In the genomic region with DNA sequence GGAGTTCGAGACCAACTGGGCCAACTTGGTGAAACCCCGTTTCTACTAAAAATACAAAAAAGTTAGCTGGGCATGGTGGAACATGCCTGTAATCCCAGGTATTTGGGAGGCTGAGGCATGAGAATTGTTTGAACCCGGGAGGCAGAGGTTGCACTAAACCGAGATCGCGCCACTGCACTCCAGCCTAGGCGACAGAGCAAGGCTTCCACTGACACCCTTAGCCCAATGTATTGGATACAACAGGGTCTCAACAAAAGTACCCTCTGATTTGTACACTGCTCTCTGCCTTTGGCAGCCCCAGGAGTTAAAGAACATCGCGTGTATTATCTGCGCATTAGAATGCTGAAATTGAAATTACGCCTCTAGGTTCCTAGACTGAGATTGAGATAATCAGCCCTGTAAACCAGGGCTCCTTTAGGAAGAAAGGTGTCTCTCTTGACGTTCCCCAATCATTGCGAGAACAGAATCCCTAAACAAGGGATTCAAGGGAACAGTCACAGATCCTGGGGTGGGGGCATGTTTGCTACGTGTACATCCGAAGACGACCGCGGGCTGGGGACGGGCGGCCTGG, we compare ENCODE assay signal across 8 cellular contexts. TPM values are rescaled to one million over a fixed set of nuclear protein-coding genes. Genes with fewer than 3 reads are reported as not detected.
A peak's percentile ranks its signal among the peaks of the same experiment; 100 is the strongest.
DNase-seq lines count a peak whose midpoint lies in the region; ATAC-seq and TF ChIP-seq lines count a peak whose summit lies in the region.

No MANE protein-coding gene starts in this region.

- CTCF ChIA-PET in SK-N-SH (lab: Yijun Ruan, JAX) (no interaction called here), IMR-90 (lab: Yijun Ruan, JAX) (no interaction called here)

- DNase-seq in SK-N-SH (no peak), IMR-90 (no peak), chondrocyte (ENCODE audit: low spot score) (no peak)
- DNase-seq in activated effector memory CD4-positive, alpha-beta T cell treated with Interleukin-2 at 50 U/mL for 16 hours, result no peak

- peak overlapping the region; percentile 44 for H3K18ac ChIP-seq in IMR-90 (ENCODE audit: low read depth, low read length)

- H3K23ac ChIP-seq in IMR-90 (ENCODE audit: low read depth, low read length), result peak overlapping the region; percentile 98

- POLR2A ChIA-PET in SK-N-SH (lab: Yijun Ruan, JAX), result no interaction called here
- POLR2A ChIA-PET in IMR-90 (lab: Charles Lee; ENCODE audit: unreplicated experiment), result no interaction called here

- TF ChIP-seq EP300 in SK-N-SH (IDR thresholded peaks at IDR 0.05; ENCODE audit: borderline replicate concordance in 1 of 2, low read depth in 1 of 2, low read length in 1 of 2), result no peak

- H3K27me3 ChIP-seq in SK-N-SH (ENCODE audit: insufficient read depth) (no peaks in the 10 kb centered on the region), IMR-90 (ENCODE audit: control insufficient read depth, insufficient read depth, low read length) (no peaks in the 10 kb centered on the region), muscle layer of colon (ENCODE audit: control insufficient read depth in 1 of 2, insufficient read depth in 2 of 2, low read length in 2 of 2) (no peaks in the 10 kb centered on the region)

- peaks cover 33% of the 10 kb centered on the region for H3K4me1 Mint-ChIP-seq in chondrocyte (ENCODE audit: low read depth)

- WGBS in SK-N-SH (ENCODE audit: low lambda C conversion rate), result 29% methylated on average over 20 of the region's 20 CpGs
- WGBS in IMR-90 (ENCODE audit: extremely low coverage in 2 of 2, insufficient read length in 1 of 2), 2 experiments, result 28% methylated on average over 8 of the region's 20 CpGs; no CpG with 5 or more reads in 1 of the 2 experiments

- H3K36me3 ChIP-seq in SK-N-SH (replicated peaks in 1 of 2; ENCODE audit: control insufficient read depth in 1 of 2, insufficient read depth in 2 of 2, low read length in 1 of 2) (peaks cover 0 to 4% of the 10 kb centered on the region in 2 experiments), IMR-90 (ENCODE audit: control insufficient read depth, insufficient read depth, low read length) (no peaks in the 10 kb centered on the region), muscle layer of colon (ENCODE audit: insufficient read depth, low read length) (no peaks in the 10 kb centered on the region)

- H3K36me3 Mint-ChIP-seq in chondrocyte (ENCODE audit: low read depth), result no peaks in the 10 kb centered on the region

- H3K9me3 Mint-ChIP-seq in chondrocyte (ENCODE audit: low read depth), result no peaks in the 10 kb centered on the region

- H3K4me1 ChIP-seq in SK-N-SH (ENCODE audit: control insufficient read depth in 1 of 2, insufficient read depth in 2 of 2, low read depth in 1 of 2, low read length in 1 of 2) (peaks cover 9 to 16% of the 10 kb centered on the region in 2 experiments; a peak in 3 of 4 replicates), IMR-90 (ENCODE audit: control insufficient read depth, insufficient read depth, low read length) (peaks cover 4% of the 10 kb centered on the region; the same call in 1 of the 2 replicates), muscle layer of colon (ENCODE audit: insufficient read depth, low read length) (peaks cover 18% of the 10 kb centered on the region)

- peaks cover 6% of the 10 kb centered on the region; the same call in 1 of the 2 replicates for H4K20me1 ChIP-seq in SK-N-SH (ENCODE audit: insufficient read depth)
- H4K20me1 ChIP-seq in IMR-90 (ENCODE audit: insufficient read depth, low read length), result no peaks in the 10 kb centered on the region; the same call in 1 of the 2 replicates

- H2BK15ac ChIP-seq in IMR-90 (ENCODE audit: low read depth, low read length), result peak overlapping the region; percentile 94; the same call in 2 of the 3 replicates

- no peak for ATAC-seq in SK-N-SH treated with all-trans-retinoic acid at 6 μM for 48 hours
- ATAC-seq in IMR-90 (ENCODE audit: low read depth), result no peak
- ATAC-seq in GM18502 (IDR thresholded peaks at IDR 0.05; ENCODE audit: poor library complexity, unreplicated experiment), result no peak
- ATAC-seq in HG03095 (IDR thresholded peaks at IDR 0.05; ENCODE audit: unreplicated experiment), result no peak

- H3K4ac ChIP-seq in IMR-90 (ENCODE audit: low read depth, low read length), result peak overlapping the region; percentile 94

- TF ChIP-seq CTCF in SK-N-SH (IDR thresholded peaks at IDR 0.05) (no peak), IMR-90 (conservative IDR thresholded peaks at IDR 0.05; ENCODE audit: low read depth, low read length) (no peak), chondrocyte (IDR thresholded peaks at IDR 0.05) (no peak)

- peaks cover 15% of the 10 kb centered on the region for H3F3A ChIP-seq in SK-N-SH (replicated peaks; ENCODE audit: insufficient read depth)

- H4K8ac ChIP-seq in IMR-90 (ENCODE audit: low read depth in 2 of 2, low read length in 2 of 2), result peak overlapping the region; percentile 66 to 92

- TF ChIP-seq POLR2A in IMR-90 (IDR thresholded peaks at IDR 0.05; ENCODE audit: low read depth, low read length), result no peak; the same call in 1 of the 2 replicates

- H2BK120ac ChIP-seq in IMR-90 (ENCODE audit: low read depth, low read length), result peak overlapping the region; percentile 80

- dilution Hi-C loops in IMR-90 (cut with HindIII; ENCODE audit: low sequenced_read_pairs, unreplicated experiment), result no loop called here

- H2AK9ac ChIP-seq in IMR-90 (replicated peaks; ENCODE audit: low read depth, low read length, poor library complexity), result peak overlapping the region; percentile 87

- peak overlapping the region; percentile 59 to 78 for H3K4me3 ChIP-seq in SK-N-SH (ENCODE audit: low read depth in 2 of 2, low read length in 1 of 2)
- H3K4me3 ChIP-seq in IMR-90 (ENCODE audit: insufficient read depth, low read depth, low read length), result peak overlapping the region; percentile 90
- peak overlapping the region; percentile 85 to 99 for H3K4me3 ChIP-seq in muscle layer of colon (ENCODE audit: low read depth in 1 of 2, low read length in 2 of 2)

- H3K56ac ChIP-seq in IMR-90 (ENCODE audit: extremely low read depth, insufficient read depth, low read length), result peak overlapping the region; percentile 98

- intact Hi-C loops in IMR-90 (cut with micrococcal nuclease), result loop anchor here (10.0 kb wide), 1 partner anchor 91 kb away; no protein-coding TSS in a partner anchor

- no peaks in the 10 kb centered on the region for H3K9me2 ChIP-seq in SK-N-SH

- peak overlapping the region; percentile 96 for H3K14ac ChIP-seq in IMR-90 (replicated peaks; ENCODE audit: low read depth, low read length)

- H3K9ac ChIP-seq in SK-N-SH, result peak overlapping the region; percentile 86
- H3K9ac ChIP-seq in IMR-90 (ENCODE audit: low read depth, low read length), result peak overlapping the region; percentile 53
- H3K9ac ChIP-seq in muscle layer of colon (ENCODE audit: low read length), result peak overlapping the region; percentile 92

- no peak for TF ChIP-seq RAD21 in SK-N-SH (IDR thresholded peaks at IDR 0.05; ENCODE audit: low read length)
- TF ChIP-seq RAD21 in IMR-90 (IDR thresholded peaks at IDR 0.05; ENCODE audit: low read length), result no peak

- 0 out of 2 replicates have a peak overlapping the region, but pooled peaks have one; percentile 52 for H2BK20ac ChIP-seq in IMR-90 (ENCODE audit: low read depth, low read length)

- H2BK5ac ChIP-seq in IMR-90 (ENCODE audit: low read depth, low read length, poor library complexity, severe bottlenecking), result peak overlapping the region; percentile 81

- peak overlapping the region; percentile 86 to 87 for H3K27ac ChIP-seq in SK-N-SH (ENCODE audit: low read depth in 2 of 2, low read length in 1 of 2)
- peak overlapping the region; percentile 64 for H3K27ac ChIP-seq in IMR-90 (ENCODE audit: insufficient read depth, low read length)
- H3K27ac ChIP-seq in muscle layer of colon (ENCODE audit: low read depth, low read length), result peak overlapping the region; percentile 90

- H3K4me2 ChIP-seq in SK-N-SH (peak overlapping the region; percentile 96), IMR-90 (ENCODE audit: low read depth, low read length) (peak overlapping the region; percentile 88)

- no peaks in the 10 kb centered on the region for H3K9me1 ChIP-seq in IMR-90 (ENCODE audit: insufficient read depth, low read length)

- BruUV-seq in IMR-90 (replicated peaks; lab: Mats Ljungman, UMichigan), result no TSS peak

- H3K27me3 Mint-ChIP-seq in chondrocyte (ENCODE audit: low read depth), result no peaks in the 10 kb centered on the region

- peaks cover 0 to 12% of the 10 kb centered on the region in 2 experiments; a peak in 2 of 4 replicates for H3K79me1 ChIP-seq in IMR-90 (ENCODE audit: low read depth in 1 of 2, low read length in 2 of 2)

- H3K9me3 ChIP-seq in SK-N-SH, result no peaks in the 10 kb centered on the region
- H3K9me3 ChIP-seq in IMR-90 (ENCODE audit: control insufficient read depth, insufficient read depth, low read length), result no peaks in the 10 kb centered on the region
- H3K9me3 ChIP-seq in muscle layer of colon (ENCODE audit: low read length), result no peaks in the 10 kb centered on the region

- peak overlapping the region; percentile 66 for H4K5ac ChIP-seq in IMR-90 (ENCODE audit: low read depth, low read length)

- in situ Hi-C loops in IMR-90 (cut with MboI; ENCODE audit: low sequenced_read_pairs), result no loop called here

- H3K79me2 ChIP-seq in SK-N-SH (ENCODE audit: insufficient read depth), result peaks cover 36% of the 10 kb centered on the region

- H2AFZ ChIP-seq in SK-N-SH (ENCODE audit: low read depth), result peak overlapping the region; percentile 72
- peak overlapping the region; percentile 97 for H2AFZ ChIP-seq in IMR-90 (replicated peaks; ENCODE audit: low read length, poor library complexity)

- peak overlapping the region; percentile 80 for H2AK5ac ChIP-seq in IMR-90 (ENCODE audit: low read depth, low read length)

- H3K27ac Mint-ChIP-seq in chondrocyte (ENCODE audit: unreplicated experiment), result peak overlapping the region; percentile 94

- H3K4me3 Mint-ChIP-seq in chondrocyte (ENCODE audit: unreplicated experiment), result peak overlapping the region; percentile 86

- H4K91ac ChIP-seq in IMR-90 (ENCODE audit: insufficient read depth, low read depth, low read length), result peak overlapping the region; percentile 92

TF ChIP-seq in SK-N-SH treated with all-trans-retinoic acid at 6 μM for 48 hours, 23 proteins besides CTCF, POLR2A, EP300 and RAD21 (continues in another document):
- TF ChIP-seq SNAI2 (CRISPR knock-in tag; IDR thresholded peaks at IDR 0.05), result no peak

RNA-seq across cellular contexts. Expression of a gene that starts 21.9 kb away (rescaled TPM):
- polyA plus RNA-seq in SK-N-SH (2012; rRNA removed), result 77.1 and 91.8 TPM in 2 replicates
- polyA plus RNA-seq in SK-N-SH (2012; cell fraction: cytosol; rRNA removed), result 94.2 and 97.4 TPM in 2 replicates
- polyA plus RNA-seq in SK-N-SH (2012; cell fraction: nucleus; rRNA removed), result 62.2 and 136 TPM in 2 replicates
- 218 and 270 TPM in 2 replicates for total RNA-seq in IMR-90 (2012; rRNA removed)
- 80.8 and 89.2 TPM in 2 replicates for polyA plus RNA-seq in IMR-90 (2012; rRNA removed)
- 33.0 and 37.5 TPM in 2 replicates for polyA plus RNA-seq in IMR-90 (2012; cell fraction: cytosol; rRNA removed)
- polyA plus RNA-seq in IMR-90 (2012; cell fraction: nucleus; rRNA removed; ENCODE audit: low replicate concordance), result 36.9 and 94.7 TPM in 2 replicates
- 115 to 130 TPM (median 119 TPM) in 3 replicates for total RNA-seq in chondrocyte
